35 cellular contexts compared by ENCODE assay signal in genomic region chr6:1790684-1791083, GRCh38.
DNase-seq lines count a peak whose midpoint lies in the region; ATAC-seq, FAIRE-seq and TF ChIP-seq lines count a peak whose summit lies in the region.
"Had no signal": no experiment of that assay in that cellular context is flagged by ENCODE, and none has a peak within 500 bp of the region (broad histone marks: within the 10 kb centered on the region; RNA-seq: fewer than 3 reads in every experiment).

No MANE protein-coding gene starts in this region.

- FAIRE-seq in GM12878 (lab: Jason Lieb, UNC) (peak; percentile 38), K562 (lab: Jason Lieb, UNC) (no peak), H1 (lab: Jason Lieb, UNC) (no peak), pancreas (lab: Jason Lieb, UNC) (no peak)
- FAIRE-seq: A204.1, A549, D721Med had no signal

- ATAC-seq in GM12878 (no peak), K562 (no peak), pancreas (no peak)
- no peak for ATAC-seq in activated T-cell treated with anti-CD3 and anti-CD28 coated beads, Interleukin-2, amount 50 U/mL, for 4 hours
- ATAC-seq: A549; CD8-positive, alpha-beta T cell had no signal

- TF ChIP-seq RAD21 in GM12878 (IDR thresholded peaks at IDR 0.05; ENCODE audit: insufficient read depth, low read depth, low read length) (no peak), K562 (CRISPR knock-in tag; conservative IDR thresholded peaks at IDR 0.05 in 1 of 2, IDR thresholded peaks at IDR 0.05 in 1 of 2) (0 out of 4 replicates have a peak, but pooled peaks of 1 of the 2 experiments have one; percentile 9), H1 (IDR thresholded peaks at IDR 0.05 in 1 of 2, conservative IDR thresholded peaks at IDR 0.05 in 1 of 2; ENCODE audit: low read depth in 2 of 2, low read length in 2 of 2) (no peak)

- H3K36me3 ChIP-seq in GM12878 (ENCODE audit: control insufficient read depth in 2 of 2, insufficient read depth in 2 of 2, low read length in 1 of 2): no peaks in the 10 kb centered on the region
- no peaks in the 10 kb centered on the region for H3K36me3 ChIP-seq in K562 (ENCODE audit: control insufficient read depth, insufficient read depth, low read length)
- no peaks in the 10 kb centered on the region for H3K36me3 ChIP-seq in H1 (ENCODE audit: control insufficient read depth in 2 of 4, insufficient read depth in 4 of 4, low read length in 3 of 4)
- H3K36me3 ChIP-seq in pancreas: no peaks in the 10 kb centered on the region
- H3K36me3 ChIP-seq: BE2C; BLaER1; BLaER1 treated with 17β-estradiol and CSF1 and Interleukin-3, amounts not matched to agents 10 nM and 100 nM had no signal

- CTCF ChIA-PET in GM12878 (lab: Yijun Ruan, JAX): interaction anchor here (1.4 kb wide), 1 partner anchor 20 kb away, joined by 3 read pairs; no protein-coding TSS in a partner anchor
- CTCF ChIA-PET in K562 (lab: Yijun Ruan, JAX; ENCODE audit: low intra/inter-chr PET ratio): no interaction called here
- CTCF ChIA-PET in H1 (lab: Charles Lee; ENCODE audit: partially characterized antibody): interaction anchor here (0.6 to 1.8 kb wide), 2 partner anchors 12 to 27 kb away, joined by 3 to 5 read pairs; no protein-coding TSS in a partner anchor

- H2AK5ac ChIP-seq in H1 (ENCODE audit: low read depth, low read length): no peak overlapping the region

- no peak overlapping the region for H2BK20ac ChIP-seq in H1 (ENCODE audit: low read length)

- H3K27ac ChIP-seq in GM12878 (ENCODE audit: control insufficient read depth, insufficient read depth) (no peak overlapping the region), K562 (ENCODE audit: extremely low read depth, low read depth, low read length) (no peak overlapping the region), H1 (ENCODE audit: low read depth, low read length) (no peak overlapping the region), pancreas (no peak overlapping the region)
- H3K27ac ChIP-seq: 22Rv1; A549; BLaER1; BLaER1 treated with 17β-estradiol and CSF1 and Interleukin-3, amounts not matched to agents 10 nM and 100 nM; C4-2B had no signal

- H3K23ac ChIP-seq in H1 (ENCODE audit: insufficient read length): no peak overlapping the region

- H2BK15ac ChIP-seq in H1 (ENCODE audit: low read length): no peak overlapping the region

- whole genome bisulfite sequencing in GM12878 (ENCODE audit: insufficient coverage, insufficient replicate concordance, low lambda C conversion rate, missing lambda C conversion rate): 96% methylated on average over 3 of the region's 3 CpGs
- WGBS in K562 (ENCODE audit: insufficient coverage, low coverage, missing lambda C conversion rate): 9% methylated on average over 3 of the region's 3 CpGs
- WGBS in H1 (ENCODE audit: extremely low coverage in 1 of 2, insufficient coverage in 1 of 2, insufficient read length in 1 of 2, insufficient replicate concordance in 2 of 2, low coverage in 1 of 2, low lambda C conversion rate in 2 of 2, missing lambda C conversion rate in 1 of 2), 2 experiments: 86% methylated on average over 3 of the region's 3 CpGs; no CpG with 5 or more reads in 1 of the 2 experiments
- WGBS in pancreas, 2 donors: 95 to 99% methylated on average over 3 of the region's 3 CpGs

- H3K4ac ChIP-seq in H1 (replicated peaks; ENCODE audit: insufficient read length, low read depth, low read length): no peak overlapping the region

- no peaks in the 10 kb centered on the region for H3K79me2 ChIP-seq in GM12878 (ENCODE audit: control insufficient read depth, insufficient read depth, low read length)
- no peaks in the 10 kb centered on the region for H3K79me2 ChIP-seq in K562 (ENCODE audit: control insufficient read depth, insufficient read depth, low read length)
- no peaks in the 10 kb centered on the region for H3K79me2 ChIP-seq in H1 (ENCODE audit: control insufficient read depth in 1 of 2, insufficient read depth in 2 of 2, low read length in 2 of 2)

- H3K4me3 ChIP-seq in GM12878 (no peak overlapping the region), K562 (no peak overlapping the region), H1 (ENCODE audit: extremely low read depth in 1 of 4, insufficient read depth in 2 of 4, low read depth in 3 of 4, low read length in 4 of 4) (no peak overlapping the region), pancreas (no peak overlapping the region)
- H3K4me3 ChIP-seq: A549; BLaER1; BLaER1 treated with 17β-estradiol and CSF1 and Interleukin-3, amounts not matched to agents 10 nM and 100 nM had no signal

- RAD21 ChIA-PET in GM12878 (lab: Charles Lee; ENCODE audit: unreplicated experiment): no interaction called here

- no peak for DNase-seq in GM12878 (ENCODE audit: low read depth, low spot score)
- peak in 1 of 4 experiments; percentile 27 for DNase-seq in K562 (ENCODE audit: extremely low read depth in 1 of 4, low spot score in 3 of 4)
- DNase-seq in H1 (ENCODE audit: low read depth in 1 of 2, low spot score in 2 of 2): no peak
- no peak for DNase-seq in activated T-cell treated with anti-CD3 and anti-CD28 coated beads, Interleukin-2, amount 50 U/mL, for 4 hours
- DNase-seq in SKM-1 (lab: John Stamatoyannopoulos, UW; ENCODE audit: unreplicated experiment): no peak
- DNase-seq in pancreas: no peak
- DNase-seq: 8988T; ACHN; AML-193; BE2C; C1 segment of cervical spinal cord; Caco-2; Calu3; CD4-positive, alpha-beta memory T cell; CD4-positive, alpha-beta T cell; CD4-positive, CD25-positive, alpha-beta regulatory T cell; CD8-positive, alpha-beta memory T cell; CD8-positive, alpha-beta T cell; COR-L47; DMS 273 treated with DMSO at 0.1 percent for 48 hours; DMS153; DMS53; DMS79; DMS79 treated with DMSO at 0.1 percent for 48 hours; DND-41; EL had no signal

- H3K4me3 Mint-ChIP-seq in activated T-cell treated with anti-CD3 and anti-CD28 coated beads, Interleukin-2, amount 50 U/mL, for 4 hours: no peak overlapping the region
- H3K4me3 Mint-ChIP-seq: B cell; CD14-positive monocyte; CD4-positive, alpha-beta memory T cell; CD4-positive, alpha-beta T cell; CD4-positive, CD25-positive, alpha-beta regulatory T cell; CD8-positive, alpha-beta memory T cell; CD8-positive, alpha-beta T cell had no signal

- H3K27me3 ChIP-seq in GM12878 (replicated peaks in 1 of 2; ENCODE audit: control insufficient read depth in 2 of 2, insufficient read depth in 2 of 2, low read length in 1 of 2): no peaks in the 10 kb centered on the region
- peaks cover under 1 to 5% of the 10 kb centered on the region in 2 experiments; a peak in 1 of 5 replicates for H3K27me3 ChIP-seq in K562 (ENCODE audit: control insufficient read depth in 2 of 2, insufficient read depth in 2 of 2, low read length in 2 of 2)
- H3K27me3 ChIP-seq in H1 (replicated peaks in 1 of 4; ENCODE audit: control insufficient read depth in 3 of 4, extremely low read depth in 1 of 4, insufficient read depth in 3 of 4, low read length in 3 of 4): no peaks in the 10 kb centered on the region
- H3K27me3 ChIP-seq in pancreas: no peaks in the 10 kb centered on the region
- H3K27me3 ChIP-seq: BE2C; BLaER1; BLaER1 treated with 17β-estradiol and CSF1 and Interleukin-3, amounts not matched to agents 10 nM and 100 nM had no signal

- H3K36me3 Mint-ChIP-seq in activated T-cell treated with anti-CD3 and anti-CD28 coated beads, Interleukin-2, amount 50 U/mL, for 4 hours (ENCODE audit: insufficient read depth): peaks cover 7% of the 10 kb centered on the region
- H3K36me3 Mint-ChIP-seq: CD14-positive monocyte; CD4-positive, alpha-beta memory T cell; CD4-positive, CD25-positive, alpha-beta regulatory T cell; CD8-positive, alpha-beta T cell had no signal

- peaks cover 10% of the 10 kb centered on the region; the same call in 1 of the 2 replicates for H3K4me1 ChIP-seq in GM12878 (ENCODE audit: control insufficient read depth, insufficient read depth, low read length)
- H3K4me1 ChIP-seq in K562 (replicated peaks in 1 of 2; ENCODE audit: control insufficient read depth in 2 of 2, insufficient read depth in 2 of 2, low read length in 2 of 2): peaks cover 3 to 13% of the 10 kb centered on the region in 2 experiments; a peak in 3 of 5 replicates
- no peaks in the 10 kb centered on the region for H3K4me1 ChIP-seq in H1 (replicated peaks in 1 of 4; ENCODE audit: control insufficient read depth in 3 of 4, insufficient read depth in 4 of 4, low read length in 3 of 4)
- H3K4me1 ChIP-seq in pancreas: peaks cover 0 to 16% (median 0%) of the 10 kb centered on the region in 3 donors
- H3K4me1 ChIP-seq: A549; BLaER1; BLaER1 treated with 17β-estradiol and CSF1 and Interleukin-3, amounts not matched to agents 10 nM and 100 nM; Caco-2 had no signal

- H3K27me3 Mint-ChIP-seq in activated T-cell treated with anti-CD3 and anti-CD28 coated beads, Interleukin-2, amount 50 U/mL, for 4 hours (ENCODE audit: low read depth): no peaks in the 10 kb centered on the region
- H3K27me3 Mint-ChIP-seq: B cell; CD4-positive, alpha-beta memory T cell; CD4-positive, alpha-beta T cell; CD4-positive, CD25-positive, alpha-beta regulatory T cell; CD8-positive, alpha-beta memory T cell had no signal

- H2BK12ac ChIP-seq in H1 (ENCODE audit: low read depth, low read length): no peak overlapping the region

- H3K9ac ChIP-seq in GM12878 (ENCODE audit: control insufficient read depth, insufficient read depth, low read length): no peak overlapping the region
- H3K9ac ChIP-seq in K562 (ENCODE audit: insufficient read depth in 1 of 2, low read depth in 2 of 2, low read length in 2 of 2): no peak overlapping the region
- H3K9ac ChIP-seq in H1 (replicated peaks in 1 of 4; ENCODE audit: extremely low read depth in 1 of 4, low read depth in 3 of 4, low read length in 3 of 4): no peak overlapping the region
- H3K9ac ChIP-seq: BLaER1; BLaER1 treated with 17β-estradiol and CSF1 and Interleukin-3, amounts not matched to agents 10 nM and 100 nM had no signal

- H3K4me1 Mint-ChIP-seq in activated T-cell treated with anti-CD3 and anti-CD28 coated beads, Interleukin-2, amount 50 U/mL, for 4 hours (ENCODE audit: low read depth): peaks cover 7% of the 10 kb centered on the region
- H3K4me1 Mint-ChIP-seq: CD14-positive monocyte had no signal

- no peaks in the 10 kb centered on the region for H3K79me1 ChIP-seq in H1 (ENCODE audit: low read depth, low read length)

- SMC1A ChIA-PET in GM12878 (lab: Charles Lee; ENCODE audit: uncharacterized antibody, unreplicated experiment): interaction anchor here (1.2 kb wide), 1 partner anchor 103 kb away, joined by 3 read pairs; no protein-coding TSS in a partner anchor

- no peak overlapping the region for H4K5ac ChIP-seq in H1 (ENCODE audit: insufficient read length, low read depth, low read length)

- TF ChIP-seq EP300 in GM12878 (IDR thresholded peaks at IDR 0.05; ENCODE audit: borderline replicate concordance in 1 of 2, control insufficient read depth in 1 of 2, low read depth in 2 of 2, low read length in 2 of 2) (no peak), K562 (IDR thresholded peaks at IDR 0.05; ENCODE audit: low read length) (no peak), H1 (IDR thresholded peaks at IDR 0.05; ENCODE audit: borderline replicate concordance in 1 of 2, low read depth in 2 of 2, low read length in 2 of 2) (no peak)

- no peak overlapping the region for H4K8ac ChIP-seq in H1 (ENCODE audit: extremely low read depth, insufficient read depth, low read length)

- H3K4me2 ChIP-seq in GM12878 (ENCODE audit: control insufficient read depth, insufficient read depth) (no peak overlapping the region), K562 (ENCODE audit: insufficient read depth, low read length) (peak overlapping the region; percentile 26; the same call in 1 of the 2 replicates), H1 (ENCODE audit: insufficient read depth in 1 of 2, low read depth in 2 of 2, low read length in 2 of 2) (no peak overlapping the region)
- H3K4me2 ChIP-seq: A549; BLaER1; BLaER1 treated with 17β-estradiol and CSF1 and Interleukin-3, amounts not matched to agents 10 nM and 100 nM had no signal

- no peaks in the 10 kb centered on the region for H3K9me1 ChIP-seq in K562 (ENCODE audit: control insufficient read depth, insufficient read depth, low read length)

- no peak overlapping the region for H3K56ac ChIP-seq in H1 (replicated peaks; ENCODE audit: insufficient read length, low read depth, low read length)

- intact Hi-C loops in GM12878 (cut with micrococcal nuclease; ENCODE audit: unreplicated experiment): no loop called here
- intact Hi-C loops in K562 (cut with micrococcal nuclease): no loop called here
- intact Hi-C loops in pancreas (cut with DNase I): no loop called here

- H4K91ac ChIP-seq in H1 (replicated peaks; ENCODE audit: insufficient read length, low read length): no peak overlapping the region

- POLR2A ChIA-PET in GM12878 (lab: Charles Lee) (no interaction called here), K562 (lab: Yijun Ruan, JAX) (interaction anchor here (0.9 to 1.2 kb wide), 3 partner anchors 12 to 72 kb away, joined by 3 read pairs; no protein-coding TSS in a partner anchor), H1 (lab: Charles Lee; ENCODE audit: partially characterized antibody) (no interaction called here)

- TF ChIP-seq POLR2A in GM12878 (IDR thresholded peaks at IDR 0.05; ENCODE audit: low read depth, low read length) (no peak), K562 (conservative IDR thresholded peaks at IDR 0.05) (no peak), H1 (IDR thresholded peaks at IDR 0.05; ENCODE audit: control extremely low read depth in 1 of 2, low read depth in 2 of 2, low read length in 2 of 2) (no peak)

- no peak overlapping the region for H3K18ac ChIP-seq in H1 (ENCODE audit: extremely low read depth, low read length)

- no peaks in the 10 kb centered on the region for H3K23me2 ChIP-seq in H1 (ENCODE audit: low read depth, low read length)

- H2BK120ac ChIP-seq in H1 (replicated peaks; ENCODE audit: low read depth, low read length): no peak overlapping the region

- H3K9me3 ChIP-seq in GM12878 (replicated peaks; ENCODE audit: control insufficient read depth, insufficient read depth, low read length) (no peaks in the 10 kb centered on the region), K562 (replicated peaks; ENCODE audit: control insufficient read depth, insufficient read depth, low read depth, low read length) (no peaks in the 10 kb centered on the region), H1 (ENCODE audit: insufficient read depth in 2 of 2, low read depth in 1 of 2, low read length in 1 of 2) (no peaks in the 10 kb centered on the region), pancreas (no peaks in the 10 kb centered on the region)
- H3K9me3 ChIP-seq: A549; BE2C; BLaER1; BLaER1 treated with 17β-estradiol and CSF1 and Interleukin-3, amounts not matched to agents 10 nM and 100 nM; Caco-2 had no signal

- no peak overlapping the region for H2BK5ac ChIP-seq in H1 (ENCODE audit: low read depth, low read length)

- BruUV-seq in GM12878 (replicated peaks; lab: Mats Ljungman, UMichigan): no TSS peak
- BruUV-seq in K562 (replicated peaks; lab: Mats Ljungman, UMichigan): no TSS peak

- no peaks in the 10 kb centered on the region for H3K9me3 Mint-ChIP-seq in activated T-cell treated with anti-CD3 and anti-CD28 coated beads, Interleukin-2, amount 50 U/mL, for 4 hours
- H3K9me3 Mint-ChIP-seq: CD14-positive monocyte; CD4-positive, alpha-beta T cell; CD4-positive, CD25-positive, alpha-beta regulatory T cell; CD8-positive, alpha-beta memory T cell; CD8-positive, alpha-beta T cell had no signal

- H2AFZ ChIP-seq in GM12878 (ENCODE audit: control insufficient read depth, low read depth, low read length) (no peak overlapping the region), K562 (ENCODE audit: low read depth, low read length) (no peak overlapping the region), H1 (ENCODE audit: low read length) (no peak overlapping the region)

- in situ Hi-C loops in GM12878 (cut with MboI): no loop called here
- in situ Hi-C loops in K562 (cut with MboI): no loop called here

- H3K14ac ChIP-seq in H1 (ENCODE audit: insufficient read length): peak overlapping the region; percentile 31

- TF ChIP-seq CTCF in GM12878 (IDR thresholded peaks at IDR 0.05 in 2 of 3, conservative IDR thresholded peaks at IDR 0.05 in 1 of 3; ENCODE audit: control insufficient read depth in 2 of 3, extremely low read depth in 1 of 3, insufficient read depth in 1 of 3, low read depth in 3 of 3, low read length in 3 of 3) (no peak), K562 (IDR thresholded peaks at IDR 0.05 in 2 of 3, conservative IDR thresholded peaks at IDR 0.05 in 1 of 3; ENCODE audit: insufficient read depth in 2 of 3, low read depth in 1 of 3, low read length in 3 of 3) (no peak), H1 (IDR thresholded peaks at IDR 0.05; ENCODE audit: control extremely low read depth in 1 of 3, insufficient read depth in 1 of 3, low read depth in 1 of 3, low read length in 3 of 3) (no peak), pancreas (IDR thresholded peaks at IDR 0.05) (no peak)

- H4K20me1 ChIP-seq in GM12878 (ENCODE audit: control insufficient read depth, insufficient read depth) (no peaks in the 10 kb centered on the region), K562 (replicated peaks; ENCODE audit: control insufficient read depth, insufficient read depth, low read length) (no peaks in the 10 kb centered on the region), H1 (replicated peaks in 1 of 2; ENCODE audit: control insufficient read depth in 1 of 2, insufficient read depth in 2 of 2, low read length in 2 of 2) (no peaks in the 10 kb centered on the region)
- H4K20me1 ChIP-seq: BLaER1; BLaER1 treated with 17β-estradiol and CSF1 and Interleukin-3, amounts not matched to agents 10 nM and 100 nM had no signal

Comparison
In these comparisons a context has a peak if more than half of its experiments do, and no peak if none do; other contexts are left out.
1. Of the 99 proteins assayed by ChIP-seq in both K562 and GM12878: peak only in K562: TCF3; only in GM12878: none; in both: none; in neither: 97; mixed calls (peak in some experiments, not most) for 1.